8 cellular contexts compared by ENCODE assay signal in genomic region chr11:61961570-61962212, GRCh38. TPM values are rescaled to one million over a fixed set of nuclear protein-coding genes. Genes with fewer than 3 reads are reported as not detected.
DNase-seq lines count a peak whose midpoint lies in the region; ATAC-seq and TF ChIP-seq lines count a peak whose summit lies in the region.

No MANE protein-coding gene starts in this region.

- peak overlapping the region in 8 of 10 donors; percentile 19 to 96 (median 74) for H3K27ac Mint-ChIP-seq in naive thymus-derived CD8-positive, alpha-beta T cell
- no peak overlapping the region for H3K27ac Mint-ChIP-seq in activated CD4-positive, alpha-beta T cell treated with anti-CD3 and anti-CD28 coated beads for 36 hours
- no peak overlapping the region for H3K27ac Mint-ChIP-seq in activated T-helper 17 cell treated with anti-CD3 and anti-CD28 coated beads, Interleukin-2, amount 50 U/mL, for 72 hours

- no peaks in the 10 kb centered on the region for H3K27me3 ChIP-seq in esophagus muscularis mucosa

- H3K36me3 Mint-ChIP-seq in naive thymus-derived CD8-positive, alpha-beta T cell: peaks cover 8 to 31% (median 16%) of the 10 kb centered on the region in 3 donors
- peaks cover 37% of the 10 kb centered on the region for H3K36me3 Mint-ChIP-seq in activated CD4-positive, alpha-beta T cell treated with anti-CD3 and anti-CD28 coated beads for 36 hours (ENCODE audit: low read depth)
- peaks cover 39% of the 10 kb centered on the region for H3K36me3 Mint-ChIP-seq in activated T-helper 17 cell treated with anti-CD3 and anti-CD28 coated beads, Interleukin-2, amount 50 U/mL, for 72 hours (ENCODE audit: low read depth)

- H3K36me3 ChIP-seq in esophagus muscularis mucosa: peaks cover 16 to 74% (median 41%) of the 10 kb centered on the region in 4 donors

- POLR2A ChIA-PET in naive thymus-derived CD8-positive, alpha-beta T cell (lab: Charles Lee): interaction anchor here (1.8 kb wide), 1 partner anchor 10 kb away, joined by 5 read pairs; no protein-coding TSS in a partner anchor
- POLR2A ChIA-PET in activated CD4-positive, alpha-beta T cell treated with anti-CD3 and anti-CD28 coated beads for 36 hours (lab: Charles Lee): no interaction called here

- peaks cover 42 to 59% (median 56%) of the 10 kb centered on the region in 4 donors for H3K4me1 ChIP-seq in esophagus muscularis mucosa

- H3K4me3 ChIP-seq in esophagus muscularis mucosa: no peak overlapping the region

- DNase-seq in ACHN (peak; percentile 94), LoVo (ENCODE audit: low spot score) (peak; percentile 85), esophagus muscularis mucosa (ENCODE audit: extremely low spot score) (no peak)
- no peak for DNase-seq in naive thymus-derived CD8-positive, alpha-beta T cell
- DNase-seq in activated CD4-positive, alpha-beta T cell treated with anti-CD3 and anti-CD28 coated beads for 36 hours: no peak

- H3K4me1 Mint-ChIP-seq in naive thymus-derived CD8-positive, alpha-beta T cell: peaks cover 26 to 51% (median 43%) of the 10 kb centered on the region in 4 donors
- peaks cover 26% of the 10 kb centered on the region for H3K4me1 Mint-ChIP-seq in activated CD4-positive, alpha-beta T cell treated with anti-CD3 and anti-CD28 coated beads for 36 hours
- H3K4me1 Mint-ChIP-seq in activated T-helper 17 cell treated with anti-CD3 and anti-CD28 coated beads, Interleukin-2, amount 50 U/mL, for 72 hours: peaks cover 26% of the 10 kb centered on the region

- peak overlapping the region; percentile 61 to 100 (median 99) for H3K27ac ChIP-seq in esophagus muscularis mucosa (replicated peaks in 1 of 4)

- no peak for TF ChIP-seq EP300 in esophagus muscularis mucosa (IDR thresholded peaks at IDR 0.05)

- in situ Hi-C loops in ACHN (cut with HindIII; ENCODE audit: low pct_ligation_motif_present, low pct_unique_long_range_greater_than_20kb, low sequenced_read_pairs): no loop called here

- no peaks in the 10 kb centered on the region for H3K9me3 ChIP-seq in esophagus muscularis mucosa

- intact Hi-C loops in esophagus muscularis mucosa (cut with DNase I): no loop called here
- intact Hi-C loops in activated CD4-positive, alpha-beta T cell treated with anti-CD3 and anti-CD28 coated beads for 36 hours (cut with DNase I, micrococcal nuclease): no loop called here

- no peak for TF ChIP-seq CTCF in esophagus muscularis mucosa (IDR thresholded peaks at IDR 0.05)

- no peak for ATAC-seq in naive thymus-derived CD8-positive, alpha-beta T cell
- ATAC-seq in activated CD4-positive, alpha-beta T cell treated with anti-CD3 and anti-CD28 coated beads for 36 hours: no peak
- no peak for ATAC-seq in HG02840 (IDR thresholded peaks at IDR 0.05; ENCODE audit: low FRiP score, unreplicated experiment)
- ATAC-seq in activated T-helper 17 cell treated with anti-CD3 and anti-CD28 coated beads, Interleukin-2, amount 50 U/mL, for 72 hours (replicated peaks): no peak
- ATAC-seq in HG02870 (IDR thresholded peaks at IDR 0.05; ENCODE audit: unreplicated experiment): no peak

- no peak for TF ChIP-seq POLR2A in esophagus muscularis mucosa (IDR thresholded peaks at IDR 0.05; ENCODE audit: low read depth)

- 92% methylated on average over 7 of the region's 8 CpGs for WGBS in esophagus muscularis mucosa

- no peaks in the 10 kb centered on the region for H3K9me3 Mint-ChIP-seq in naive thymus-derived CD8-positive, alpha-beta T cell
- no peaks in the 10 kb centered on the region for H3K9me3 Mint-ChIP-seq in activated CD4-positive, alpha-beta T cell treated with anti-CD3 and anti-CD28 coated beads for 36 hours (ENCODE audit: low read depth)
- H3K9me3 Mint-ChIP-seq in activated T-helper 17 cell treated with anti-CD3 and anti-CD28 coated beads, Interleukin-2, amount 50 U/mL, for 72 hours: no peaks in the 10 kb centered on the region

- no peaks in the 10 kb centered on the region for H3K27me3 Mint-ChIP-seq in naive thymus-derived CD8-positive, alpha-beta T cell
- no peaks in the 10 kb centered on the region for H3K27me3 Mint-ChIP-seq in activated CD4-positive, alpha-beta T cell treated with anti-CD3 and anti-CD28 coated beads for 36 hours
- no peaks in the 10 kb centered on the region for H3K27me3 Mint-ChIP-seq in activated T-helper 17 cell treated with anti-CD3 and anti-CD28 coated beads, Interleukin-2, amount 50 U/mL, for 72 hours

- CTCF ChIA-PET in activated CD4-positive, alpha-beta T cell treated with anti-CD3 and anti-CD28 coated beads for 36 hours (lab: Charles Lee): interaction anchor here (3.2 kb wide), 1 partner anchor 14 kb away, joined by 14 read pairs; no protein-coding TSS in a partner anchor

- peak overlapping the region in 1 of 10 donors; percentile 19 for H3K4me3 Mint-ChIP-seq in naive thymus-derived CD8-positive, alpha-beta T cell
- H3K4me3 Mint-ChIP-seq in activated CD4-positive, alpha-beta T cell treated with anti-CD3 and anti-CD28 coated beads for 36 hours: no peak overlapping the region
- H3K4me3 Mint-ChIP-seq in activated T-helper 17 cell treated with anti-CD3 and anti-CD28 coated beads, Interleukin-2, amount 50 U/mL, for 72 hours: no peak overlapping the region

RNA-seq across cellular contexts. Expression of gene FTH1, which starts 5.7 kb away (rescaled TPM):
- total RNA-seq in esophagus muscularis mucosa: 1,000 to 10,000 TPM; 1,795 to 3,027 (median 2,719) TPM
- 100 to 1,000 TPM; 571 to 598 TPM for total RNA-seq in naive thymus-derived CD8-positive, alpha-beta T cell
- polyA plus RNA-seq in naive thymus-derived CD8-positive, alpha-beta T cell: 1,000 to 10,000 TPM; 1,933 to 2,491 (median 2,221) TPM
- total RNA-seq in activated CD4-positive, alpha-beta T cell treated with anti-CD3 and anti-CD28 coated beads for 36 hours: 100 to 1,000 TPM; 777 to 914 TPM
- total RNA-seq in activated T-helper 17 cell treated with anti-CD3 and anti-CD28 coated beads, Interleukin-2, amount 50 U/mL, for 72 hours: 1,000 to 10,000 TPM in 1 of 2 donors, 100 to 1,000 TPM in 1; 701 to 1,114 TPM

RNA-seq across cellular contexts. Expression of gene BEST1, which starts 11.5 kb away (rescaled TPM):
- 1 to 10 TPM; 2.2 to 5.0 (median 4.3) TPM for total RNA-seq in esophagus muscularis mucosa
- under 1 TPM in 1 of 2 experiments, not detected in 1; 0.08 TPM for total RNA-seq in naive thymus-derived CD8-positive, alpha-beta T cell
- 1 to 10 TPM in 1 of 3 donors, under 1 TPM in 2; 0.43 to 1.0 (median 0.66) TPM for polyA plus RNA-seq in naive thymus-derived CD8-positive, alpha-beta T cell
- total RNA-seq in activated CD4-positive, alpha-beta T cell treated with anti-CD3 and anti-CD28 coated beads for 36 hours: under 1 TPM; 0.37 to 0.65 TPM
- total RNA-seq in activated T-helper 17 cell treated with anti-CD3 and anti-CD28 coated beads, Interleukin-2, amount 50 U/mL, for 72 hours: under 1 TPM; 0.05 to 0.24 TPM

RNA-seq across cellular contexts. Expression of gene RAB3IL1, which starts 44.3 kb away (rescaled TPM):
- 10 to 100 TPM; 14.0 to 31.5 (median 14.2) TPM for total RNA-seq in esophagus muscularis mucosa
- total RNA-seq in naive thymus-derived CD8-positive, alpha-beta T cell: under 1 TPM; 0.23 to 0.82 TPM
- not detected for polyA plus RNA-seq in naive thymus-derived CD8-positive, alpha-beta T cell
- total RNA-seq in activated CD4-positive, alpha-beta T cell treated with anti-CD3 and anti-CD28 coated beads for 36 hours: under 1 TPM in 1 of 2 experiments, not detected in 1; 0.09 TPM
- total RNA-seq in activated T-helper 17 cell treated with anti-CD3 and anti-CD28 coated beads, Interleukin-2, amount 50 U/mL, for 72 hours: not detected

Comparison
In these comparisons a context has a peak if more than half of its experiments do, and no peak if none do; other contexts are left out.
1. DNase-seq: peak in ACHN (single experiment) and LoVo (single experiment); none in esophagus muscularis mucosa (single experiment), naive thymus-derived CD8-positive, alpha-beta T cell (0 of 10) and activated CD4-positive, alpha-beta T cell treated with anti-CD3 and anti-CD28 coated beads for 36 hours (single experiment).
2. H3K27ac Mint-ChIP-seq: peak in naive thymus-derived CD8-positive, alpha-beta T cell (8 of 10); none in activated CD4-positive, alpha-beta T cell treated with anti-CD3 and anti-CD28 coated beads for 36 hours (single experiment) and activated T-helper 17 cell treated with anti-CD3 and anti-CD28 coated beads, Interleukin-2, amount 50 U/mL, for 72 hours (single experiment).
3. RNA of gene RAB3IL1, which starts 44.3 kb away (total RNA-seq): 14.0 to 31.5 TPM in esophagus muscularis mucosa; 0.23 to 0.82 TPM in naive thymus-derived CD8-positive, alpha-beta T cell, 0.09 TPM in activated CD4-positive, alpha-beta T cell treated with anti-CD3 and anti-CD28 coated beads for 36 hours and not detected in activated T-helper 17 cell treated with anti-CD3 and anti-CD28 coated beads, Interleukin-2, amount 50 U/mL, for 72 hours; every median in the first group is over 4 times any median in the second.